In genomic region chr1:25074828-25075227, GRCh38 we compare ENCODE assay signal across 21 cellular contexts.
"Had no signal": no experiment of that assay in that cellular context is flagged by ENCODE, and none has a peak within 500 bp of the region (broad histone marks: within the 10 kb centered on the region; RNA-seq: fewer than 3 reads in every experiment).

No MANE protein-coding gene starts in this region.

- H3K27ac ChIP-seq: ascending aorta, brain microvascular endothelial cell, coronary artery, dorsolateral prefrontal cortex had no signal

- H3K27me3 ChIP-seq: ascending aorta, brain microvascular endothelial cell had no signal

- DNase-seq: activated CD4-positive, alpha-beta T cell treated with anti-CD3 and anti-CD28 coated beads for 48 hours; activated CD4-positive, alpha-beta T cell treated with anti-CD3 and anti-CD28 coated beads, Interleukin-2, amount 50 U/mL, for 1 hour; activated CD4-positive, alpha-beta T cell treated with anti-CD3 and anti-CD28 coated beads, Interleukin-2, amount 50 U/mL, for 48 hours; activated CD8-positive, alpha-beta memory T cell treated with anti-CD3 and anti-CD28 coated beads for 24 hours; activated CD8-positive, alpha-beta T cell treated with anti-CD3 and anti-CD28 coated beads for 36 hours; activated effector memory CD4-positive, alpha-beta T cell treated with Interleukin-2 at 50 U/mL for 16 hours; activated gamma-delta T cell treated with Interleukin-2 at 50 U/mL for 16 hours; activated naive CD4-positive, alpha-beta T cell treated with Interleukin-2 at 50 U/mL for 16 hours; activated naive CD8-positive, alpha-beta T cell treated with anti-CD3 and anti-CD28 coated beads, Interleukin-2, amount 10 ng/mL, durations not matched to agents 7 days and 5 days; activated T-cell treated with anti-CD3 and anti-CD28 coated beads, Interleukin-2, amount 50 U/mL, for 4 hours; brain microvascular endothelial cell; effector memory CD4-positive, alpha-beta T cell; endodermal cell; foreskin fibroblast; head of caudate nucleus; T-helper 1 cell; T-helper 17 cell; T1000 had no signal

- H3K4me1 ChIP-seq: ascending aorta had no signal

- H3K36me3 ChIP-seq: ascending aorta, brain microvascular endothelial cell had no signal

- H3K4me3 ChIP-seq: ascending aorta, coronary artery, dorsolateral prefrontal cortex had no signal
